Comparison of ENCODE assay signal across 16 cellular contexts in the genomic region with DNA sequence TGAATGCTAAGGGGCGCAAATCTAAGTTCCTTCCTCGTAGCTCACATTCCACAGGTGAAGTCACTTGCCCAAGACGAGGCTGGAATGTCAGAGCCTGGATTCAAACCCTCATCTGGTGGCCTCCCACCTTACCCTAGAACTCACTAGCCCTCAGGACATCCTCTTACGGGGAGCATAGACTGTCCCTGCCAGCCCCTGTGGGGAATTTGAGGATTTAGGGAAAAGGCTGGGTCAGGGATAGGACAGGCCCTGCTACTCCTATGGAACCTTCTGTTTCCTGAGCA. TPM values are rescaled to one million over a fixed set of nuclear protein-coding genes. Genes with fewer than 3 reads are reported as not detected.
DNase-seq lines count a peak whose midpoint lies in the region; ATAC-seq and TF ChIP-seq lines count a peak whose summit lies in the region.
"Had no signal": no experiment of that assay in that cellular context is flagged by ENCODE, and none has a peak within 500 bp of the region (broad histone marks: within the 10 kb centered on the region; RNA-seq: fewer than 3 reads in every experiment).

No MANE protein-coding gene starts in this region.

- no peak overlapping the region for H3K27ac Mint-ChIP-seq in endodermal cell
- H3K27ac Mint-ChIP-seq in naive thymus-derived CD8-positive, alpha-beta T cell = peak overlapping the region in 6 of 10 donors; percentile 35 to 78 (median 55)
- H3K27ac Mint-ChIP-seq in progenitor cell of endocrine pancreas = no peak overlapping the region

- no peak for ATAC-seq in naive thymus-derived CD8-positive, alpha-beta T cell
- ATAC-seq in HG03439 (IDR thresholded peaks at IDR 0.05; ENCODE audit: unreplicated experiment) = no peak
- ATAC-seq: left lobe of liver; stimulated activated naive CD8-positive, alpha-beta T cell treated with anti-CD3 and anti-CD28 coated beads, Interleukin-15, amount 100 ng/mL, for 72 hours had no signal

- TF ChIP-seq EP300 in tibial nerve (IDR thresholded peaks at IDR 0.05) = no peak

- POLR2A ChIA-PET in naive thymus-derived CD8-positive, alpha-beta T cell (lab: Charles Lee) = interaction anchor here (1.0 to 3.0 kb wide), 2 partner anchors 13 to 44 kb away, joined by 3 to 24 read pairs; partner anchors contain the start of gene IRF1

- H3K9me3 Mint-ChIP-seq in endodermal cell = peaks cover 5% of the 10 kb centered on the region
- H3K9me3 Mint-ChIP-seq in naive thymus-derived CD8-positive, alpha-beta T cell = no peaks in the 10 kb centered on the region
- no peaks in the 10 kb centered on the region for H3K9me3 Mint-ChIP-seq in progenitor cell of endocrine pancreas (ENCODE audit: low read depth)

- H3K4me3 ChIP-seq in endodermal cell (ENCODE audit: low read length) (no peak overlapping the region), tibial nerve (no peak overlapping the region)
- H3K4me3 ChIP-seq in effector memory CD4-positive, alpha-beta T cell (ENCODE audit: insufficient read depth, low read depth, low read length, poor library complexity, severe bottlenecking) = no peak overlapping the region
- H3K4me3 ChIP-seq: MG63 had no signal

- H3K36me3 Mint-ChIP-seq in endodermal cell (ENCODE audit: low read depth) (no peaks in the 10 kb centered on the region), progenitor cell of endocrine pancreas (ENCODE audit: insufficient read depth) (no peaks in the 10 kb centered on the region)
- H3K36me3 Mint-ChIP-seq in naive thymus-derived CD8-positive, alpha-beta T cell = peaks cover 5 to 22% (median 18%) of the 10 kb centered on the region in 3 donors

- H3K4me1 ChIP-seq in endodermal cell (ENCODE audit: control insufficient read depth, insufficient read depth, low read length) (no peaks in the 10 kb centered on the region), tibial nerve (peaks cover 0 to 61% (median 25%) of the 10 kb centered on the region in 4 donors)
- peaks cover 39% of the 10 kb centered on the region for H3K4me1 ChIP-seq in effector memory CD4-positive, alpha-beta T cell (ENCODE audit: control insufficient read depth, insufficient read depth, low read length, poor library complexity, severe bottlenecking)

- TF ChIP-seq CTCF in endodermal cell (conservative IDR thresholded peaks at IDR 0.05) (no peak), tibial nerve (IDR thresholded peaks at IDR 0.05) (no peak), progenitor cell of endocrine pancreas (IDR thresholded peaks at IDR 0.05; ENCODE audit: unreplicated experiment) (no peak)

- H3K27me3 Mint-ChIP-seq in endodermal cell (ENCODE audit: insufficient read depth) = no peaks in the 10 kb centered on the region
- H3K27me3 Mint-ChIP-seq in naive thymus-derived CD8-positive, alpha-beta T cell = no peaks in the 10 kb centered on the region
- H3K27me3 Mint-ChIP-seq in progenitor cell of endocrine pancreas = peaks cover 5% of the 10 kb centered on the region
- H3K27me3 Mint-ChIP-seq: stimulated activated naive CD8-positive, alpha-beta T cell treated with anti-CD3 and anti-CD28 coated beads, Interleukin-15, amount 100 ng/mL, for 72 hours had no signal

- H3K36me3 ChIP-seq in KOPT-K1 (ENCODE audit: insufficient read depth, low read length) = peaks cover 72% of the 10 kb centered on the region
- H3K36me3 ChIP-seq in endodermal cell (ENCODE audit: control insufficient read depth, insufficient read depth, low read length) = no peaks in the 10 kb centered on the region
- peaks cover 0 to 10% (median 0%) of the 10 kb centered on the region in 3 donors for H3K36me3 ChIP-seq in tibial nerve
- H3K36me3 ChIP-seq in effector memory CD4-positive, alpha-beta T cell (ENCODE audit: control insufficient read depth, insufficient read depth, low read length) = peaks cover 19% of the 10 kb centered on the region

- H3K9ac ChIP-seq in endodermal cell (ENCODE audit: extremely low read depth, low read length, poor library complexity, severe bottlenecking) = no peak overlapping the region

- peak; percentile 46 for DNase-seq in endodermal cell
- no peak for DNase-seq in naive thymus-derived CD8-positive, alpha-beta T cell
- no peak for DNase-seq in tibial nerve (ENCODE audit: low spot score in 2 of 2)
- no peak for DNase-seq in effector memory CD4-positive, alpha-beta T cell
- DNase-seq in progenitor cell of endocrine pancreas (ENCODE audit: low spot score, unreplicated experiment) = no peak
- DNase-seq in substantia nigra (lab: John Stamatoyannopoulos, UW) = no peak
- DNase-seq: activated T-cell treated with anti-CD3 and anti-CD28 coated beads, Interleukin-2, amount 50 U/mL, for 1 hour; MG63; NCI-H2107; NK-92 treated with Interleukin-12 subunit alpha and Interleukin-12 subunit beta, amount 100 ng/mL, for 24 hours; nucleus accumbens; stimulated activated CD4-positive, alpha-beta T cell treated with anti-CD3 and anti-CD28 coated beads, Interleukin-4, amount 100 ng/mL, for 24 hours; stimulated activated naive CD8-positive, alpha-beta T cell treated with anti-CD3 and anti-CD28 coated beads, Interleukin-15, amount 100 ng/mL, for 72 hours had no signal

- H3K27ac ChIP-seq in KOPT-K1 (ENCODE audit: low read depth, low read length, poor library complexity, severe bottlenecking) (peak overlapping the region; percentile 90), endodermal cell (ENCODE audit: low read depth, low read length) (no peak overlapping the region), tibial nerve (peak overlapping the region in 3 of 4 donors; percentile 52 to 84 (median 65)), substantia nigra (ENCODE audit: low read depth, low read length, poor library complexity, severe bottlenecking) (no peak overlapping the region)
- H3K27ac ChIP-seq in effector memory CD4-positive, alpha-beta T cell (ENCODE audit: insufficient read depth, low read length, poor library complexity, severe bottlenecking) = no peak overlapping the region

- H3K9me3 ChIP-seq in KOPT-K1 (ENCODE audit: insufficient read depth, low read length, poor library complexity, severe bottlenecking) (no peaks in the 10 kb centered on the region), endodermal cell (ENCODE audit: control insufficient read depth, low read length) (no peaks in the 10 kb centered on the region), tibial nerve (no peaks in the 10 kb centered on the region)
- no peaks in the 10 kb centered on the region for H3K9me3 ChIP-seq in effector memory CD4-positive, alpha-beta T cell (ENCODE audit: control insufficient read depth, low read length)

- H3K4me3 Mint-ChIP-seq in endodermal cell (no peak overlapping the region), progenitor cell of endocrine pancreas (ENCODE audit: low read depth) (no peak overlapping the region)
- no peak overlapping the region for H3K4me3 Mint-ChIP-seq in naive thymus-derived CD8-positive, alpha-beta T cell
- H3K4me3 Mint-ChIP-seq: stimulated activated naive CD8-positive, alpha-beta T cell treated with anti-CD3 and anti-CD28 coated beads, Interleukin-15, amount 100 ng/mL, for 72 hours had no signal

- TF ChIP-seq POLR2A in tibial nerve (IDR thresholded peaks at IDR 0.05) = no peak

- no peaks in the 10 kb centered on the region for H3K27me3 ChIP-seq in endodermal cell (ENCODE audit: control insufficient read depth, insufficient read depth, low read length, poor library complexity, severe bottlenecking)
- no peaks in the 10 kb centered on the region for H3K27me3 ChIP-seq in tibial nerve
- no peaks in the 10 kb centered on the region for H3K27me3 ChIP-seq in effector memory CD4-positive, alpha-beta T cell (replicated peaks; ENCODE audit: control insufficient read depth, insufficient read depth, low read length, poor library complexity, severe bottlenecking)
- H3K27me3 ChIP-seq: MG63 had no signal

- H3K4me1 Mint-ChIP-seq in endodermal cell = peaks cover 12% of the 10 kb centered on the region
- H3K4me1 Mint-ChIP-seq in naive thymus-derived CD8-positive, alpha-beta T cell = peaks cover 46 to 95% (median 89%) of the 10 kb centered on the region in 4 donors
- peaks cover 9% of the 10 kb centered on the region for H3K4me1 Mint-ChIP-seq in progenitor cell of endocrine pancreas (ENCODE audit: low read depth)

- WGBS in endodermal cell (ENCODE audit: insufficient coverage in 1 of 2, insufficient read length in 1 of 2), 2 experiments = 87 to 94% methylated on average over 2 to 4 of the region's 4 CpGs
- 83 to 92% methylated on average over 4 of the region's 4 CpGs for WGBS in tibial nerve, 2 donors

RNA-seq across cellular contexts. Expression of gene IRF1, which starts 45.0 kb away (rescaled TPM):
- total RNA-seq in endodermal cell (1 to 10 TPM; 5.6 to 7.3 TPM), tibial nerve (10 to 100 TPM; 15.1 to 36.9 (median 28.4) TPM), progenitor cell of endocrine pancreas (2.3 and 4.1 TPM in 2 replicates)
- polyA plus RNA-seq in endodermal cell (2013, experiment 1 of 2) = 2.2 TPM
- polyA plus RNA-seq in endodermal cell (2013, experiment 2 of 2) = 4.5 TPM
- 100 to 1,000 TPM; 116 to 127 TPM for total RNA-seq in naive thymus-derived CD8-positive, alpha-beta T cell
- 100 to 1,000 TPM; 108 to 218 (median 141) TPM for polyA plus RNA-seq in naive thymus-derived CD8-positive, alpha-beta T cell

Comparison
In these comparisons a context has a peak if more than half of its experiments do, and no peak if none do; other contexts are left out.
1. H3K27ac ChIP-seq: peak in KOPT-K1 (single experiment) and tibial nerve (3 of 4); none in endodermal cell (single experiment), effector memory CD4-positive, alpha-beta T cell (single experiment) and substantia nigra (single experiment).
2. H3K27ac Mint-ChIP-seq: peak in naive thymus-derived CD8-positive, alpha-beta T cell (6 of 10); none in endodermal cell (single experiment) and progenitor cell of endocrine pancreas (single experiment).